8 cellular contexts compared by ENCODE assay signal in the genomic region with DNA sequence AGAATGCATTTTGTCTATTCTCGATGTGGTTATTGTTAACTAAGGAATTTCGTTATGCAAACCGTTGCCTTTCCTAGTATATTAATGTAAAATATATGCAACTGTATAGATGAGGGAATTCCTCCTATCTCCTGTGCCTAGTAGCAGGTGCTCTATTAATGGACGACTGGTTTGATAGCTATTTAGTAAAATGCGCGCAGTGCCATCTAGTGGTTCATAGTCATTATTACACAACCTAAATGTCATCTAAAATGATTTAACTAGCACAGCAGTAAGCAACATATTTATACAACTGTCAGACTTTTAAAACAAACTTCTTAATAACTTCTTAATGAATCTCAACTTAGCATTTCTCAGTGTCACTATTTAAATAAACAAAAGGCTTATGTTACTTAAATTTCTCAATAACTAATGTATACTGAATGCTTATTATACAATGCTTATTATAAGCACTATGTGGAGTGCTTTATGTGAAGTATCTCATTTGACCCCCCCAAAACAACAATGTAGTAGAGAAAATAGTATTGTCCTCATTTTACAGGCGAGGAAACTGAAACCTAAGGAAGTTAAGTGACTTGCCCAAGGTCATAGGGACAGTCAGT.
DNase-seq lines count a peak whose midpoint lies in the region; ATAC-seq and TF ChIP-seq lines count a peak whose summit lies in the region.

No MANE protein-coding gene starts in this region.

- no peak overlapping the region for H3K4me2 ChIP-seq in MM.1S (ENCODE audit: low read depth, low read length)

- H3K27me3 ChIP-seq in H7 (ENCODE audit: control insufficient read depth, insufficient read depth, low read length) (no peaks in the 10 kb centered on the region), MM.1S (replicated peaks; ENCODE audit: insufficient read depth, low read length) (no peaks in the 10 kb centered on the region), Peyer's patch (no peaks in the 10 kb centered on the region)

- H3K4me1 ChIP-seq in MM.1S (ENCODE audit: low read length) (no peaks in the 10 kb centered on the region; the same call in 1 of the 2 replicates), Peyer's patch (no peaks in the 10 kb centered on the region)

- H3F3A ChIP-seq in MM.1S (ENCODE audit: insufficient read depth, low read length) = no peaks in the 10 kb centered on the region

- no peak for TF ChIP-seq POLR2A in Peyer's patch (IDR thresholded peaks at IDR 0.05)

- H3K79me2 ChIP-seq in MM.1S (ENCODE audit: low read length) = no peaks in the 10 kb centered on the region

- ATAC-seq in stimulated activated naive CD8-positive, alpha-beta T cell treated with anti-CD3 and anti-CD28 coated beads, Interleukin-15, Interleukin-2, amounts not matched to agents 100 U/mL and 50 U/mL, for 24 hours = peak; percentile 52

- DNase-seq in activated T-cell treated with anti-CD3 and anti-CD28 coated beads for 4 hours (peak; percentile 21), H7 (peak; percentile 32), MM.1S (peak; percentile 69), Peyer's patch (peak in 1 of 3 donors; percentile 69), kidney glomerular epithelial cell (lab: John Stamatoyannopoulos, UW) (peak; percentile 53)
- DNase-seq in activated T-cell treated with anti-CD3 and anti-CD28 coated beads, Interleukin-2, amount 50 U/mL, for 1 hour = no peak
- peak; percentile 5 for DNase-seq in central memory CD4-positive, alpha-beta T cell
- DNase-seq in stimulated activated naive CD8-positive, alpha-beta T cell treated with anti-CD3 and anti-CD28 coated beads, Interleukin-15, Interleukin-2, amounts not matched to agents 100 U/mL and 50 U/mL, for 24 hours = peak; percentile 28

- H3K4me3 ChIP-seq in H7 (ENCODE audit: insufficient read depth, low read depth, low read length) (no peak overlapping the region), MM.1S (ENCODE audit: low read length) (no peak overlapping the region), Peyer's patch (no peak overlapping the region)

- no peaks in the 10 kb centered on the region for H3K9me3 ChIP-seq in MM.1S (replicated peaks; ENCODE audit: insufficient read depth, low read length)
- H3K9me3 ChIP-seq in Peyer's patch = no peaks in the 10 kb centered on the region

- H3K9me2 ChIP-seq in MM.1S (replicated peaks; ENCODE audit: insufficient read depth, low read length) = no peaks in the 10 kb centered on the region

- TF ChIP-seq CTCF in MM.1S (IDR thresholded peaks at IDR 0.05; ENCODE audit: low read length) (peak; percentile 74), Peyer's patch (IDR thresholded peaks at IDR 0.05) (peak; percentile 23 to 92 (median 77))

- no peak overlapping the region for H3K27ac ChIP-seq in MM.1S (ENCODE audit: low read length)
- no peak overlapping the region for H3K27ac ChIP-seq in Peyer's patch

- H4K20me1 ChIP-seq in MM.1S (ENCODE audit: insufficient read depth, low read length) = no peaks in the 10 kb centered on the region

- H2AFZ ChIP-seq in MM.1S (ENCODE audit: low read length) = no peak overlapping the region

- no peak overlapping the region for H3K9ac ChIP-seq in MM.1S (ENCODE audit: low read length)

- H3K36me3 ChIP-seq in H7 (replicated peaks; ENCODE audit: control insufficient read depth, insufficient read depth, low read length) = no peaks in the 10 kb centered on the region
- H3K36me3 ChIP-seq in MM.1S (replicated peaks; ENCODE audit: insufficient read depth, low read length) = no peaks in the 10 kb centered on the region
- H3K36me3 ChIP-seq in Peyer's patch = no peaks in the 10 kb centered on the region
